Comparison of ENCODE assay signal across 11 cellular contexts in genomic region chrX:53713987-53714579, GRCh38. TPM values are rescaled to one million over a fixed set of nuclear protein-coding genes. Genes with fewer than 3 reads are reported as not detected.
A peak's percentile ranks its signal among the peaks of the same experiment; 100 is the strongest.
DNase-seq lines count a peak whose midpoint lies in the region; ATAC-seq and TF ChIP-seq lines count a peak whose summit lies in the region.
"Had no signal": no experiment of that assay in that cellular context is flagged by ENCODE, and none has a peak within 500 bp of the region (broad histone marks: within the 10 kb centered on the region; RNA-seq: fewer than 3 reads in every experiment).

No MANE protein-coding gene starts in this region.

- peak; percentile 24 for DNase-seq in mammary epithelial cell
- DNase-seq in breast epithelium (ENCODE audit: low spot score in 2 of 2), result no peak
- no peak for DNase-seq in activated T-helper 1 cell treated with anti-CD3 and anti-CD28 coated beads, Interleukin-12 subunit alpha, Interleukin-12 subunit beta, Interleukin-2, Interleukin-4 antibody, amounts not matched to agents 30 ng/mL and 10 ng/mL and 1 ng/mL, durations not matched to agents 14 hours and 24 hours and 36 hours (ENCODE audit: low spot score)
- no peak for DNase-seq in NCI-H524 (lab: John Stamatoyannopoulos, UW)
- no peak for DNase-seq in smooth muscle cell (lab: John Stamatoyannopoulos, UW; ENCODE audit: unreplicated experiment)
- DNase-seq in progenitor cell of endocrine pancreas (ENCODE audit: low spot score, unreplicated experiment), result no peak
- DNase-seq: NCI-H1105, nephron progenitor cell had no signal

- TF ChIP-seq CTCF in mammary epithelial cell (conservative IDR thresholded peaks at IDR 0.05 in 1 of 2, IDR thresholded peaks at IDR 0.05 in 1 of 2; ENCODE audit: extremely low read depth in 1 of 2, insufficient read depth in 1 of 2, low read depth in 1 of 2, low read length in 2 of 2) (no peak), breast epithelium (IDR thresholded peaks at IDR 0.05) (no peak), smooth muscle cell (IDR thresholded peaks at IDR 0.05; ENCODE audit: borderline replicate concordance, insufficient read depth, poor library complexity, severe bottlenecking) (no peak), progenitor cell of endocrine pancreas (IDR thresholded peaks at IDR 0.05; ENCODE audit: unreplicated experiment) (no peak)

- H3K27me3 Mint-ChIP-seq in activated T-helper 1 cell treated with anti-CD3 and anti-CD28 coated beads, Interleukin-12 subunit alpha, Interleukin-12 subunit beta, Interleukin-2, Interleukin-4 antibody, amounts not matched to agents 30 ng/mL and 10 ng/mL and 1 ng/mL, durations not matched to agents 14 hours and 24 hours and 36 hours (ENCODE audit: insufficient read depth), result no peaks in the 10 kb centered on the region
- no peaks in the 10 kb centered on the region for H3K27me3 Mint-ChIP-seq in progenitor cell of endocrine pancreas

- peaks cover 52% of the 10 kb centered on the region for H3K4me1 Mint-ChIP-seq in activated T-helper 1 cell treated with anti-CD3 and anti-CD28 coated beads, Interleukin-12 subunit alpha, Interleukin-12 subunit beta, Interleukin-2, Interleukin-4 antibody, amounts not matched to agents 30 ng/mL and 10 ng/mL and 1 ng/mL, durations not matched to agents 14 hours and 24 hours and 36 hours (ENCODE audit: low read depth)
- no peaks in the 10 kb centered on the region for H3K4me1 Mint-ChIP-seq in progenitor cell of endocrine pancreas (ENCODE audit: low read depth)

- peak overlapping the region; percentile 88 for H3K4me3 Mint-ChIP-seq in activated T-helper 1 cell treated with anti-CD3 and anti-CD28 coated beads, Interleukin-12 subunit alpha, Interleukin-12 subunit beta, Interleukin-2, Interleukin-4 antibody, amounts not matched to agents 30 ng/mL and 10 ng/mL and 1 ng/mL, durations not matched to agents 14 hours and 24 hours and 36 hours
- no peak overlapping the region for H3K4me3 Mint-ChIP-seq in progenitor cell of endocrine pancreas (ENCODE audit: low read depth)
- H3K4me3 Mint-ChIP-seq: nephron progenitor cell had no signal

- H3K79me2 ChIP-seq in mammary epithelial cell (ENCODE audit: insufficient read depth, low read length) (no peaks in the 10 kb centered on the region), smooth muscle cell (ENCODE audit: low read depth) (no peaks in the 10 kb centered on the region)

- dilution Hi-C loops in mammary epithelial cell (cut with HindIII; ENCODE audit: low sequenced_read_pairs), result no loop called here

- H3K27me3 ChIP-seq in mammary epithelial cell (ENCODE audit: insufficient read depth, low read length) (no peaks in the 10 kb centered on the region), breast epithelium (peaks cover 0 to 16% of the 10 kb centered on the region in 2 donors), smooth muscle cell (ENCODE audit: low read depth) (no peaks in the 10 kb centered on the region)

- WGBS in mammary epithelial cell (ENCODE audit: low coverage, missing lambda C conversion rate), result 54% methylated on average over 5 of the region's 6 CpGs
- WGBS in smooth muscle cell (ENCODE audit: low lambda C conversion rate), result 74% methylated on average over 6 of the region's 6 CpGs

- peaks cover 20% of the 10 kb centered on the region for H3K36me3 Mint-ChIP-seq in activated T-helper 1 cell treated with anti-CD3 and anti-CD28 coated beads, Interleukin-12 subunit alpha, Interleukin-12 subunit beta, Interleukin-2, Interleukin-4 antibody, amounts not matched to agents 30 ng/mL and 10 ng/mL and 1 ng/mL, durations not matched to agents 14 hours and 24 hours and 36 hours (ENCODE audit: low read depth)
- peaks cover 2% of the 10 kb centered on the region for H3K36me3 Mint-ChIP-seq in progenitor cell of endocrine pancreas (ENCODE audit: insufficient read depth)

- H3K27ac ChIP-seq in mammary epithelial cell (ENCODE audit: insufficient read depth, low read depth, low read length) (peak overlapping the region; percentile 23), breast epithelium (no peak overlapping the region), smooth muscle cell (ENCODE audit: low read depth) (no peak overlapping the region)

- CTCF ChIA-PET in mammary epithelial cell (lab: Charles Lee; ENCODE audit: low non-redundant PET), result no interaction called here

- H3K9ac ChIP-seq in mammary epithelial cell (ENCODE audit: insufficient read depth, low read length), result no peak overlapping the region
- no peak overlapping the region for H3K9ac ChIP-seq in smooth muscle cell (ENCODE audit: low read depth)

- no peaks in the 10 kb centered on the region for H4K20me1 ChIP-seq in mammary epithelial cell (ENCODE audit: insufficient read depth, low read length)
- no peaks in the 10 kb centered on the region for H4K20me1 ChIP-seq in smooth muscle cell (ENCODE audit: low read depth)

- ATAC-seq in HG03097 (IDR thresholded peaks at IDR 0.05; ENCODE audit: low FRiP score, unreplicated experiment), result peak; percentile 15
- ATAC-seq in GM21825 (IDR thresholded peaks at IDR 0.05; ENCODE audit: unreplicated experiment), result no peak
- ATAC-seq: Right ventricle myocardium inferior had no signal

- H3K9me3 Mint-ChIP-seq in activated T-helper 1 cell treated with anti-CD3 and anti-CD28 coated beads, Interleukin-12 subunit alpha, Interleukin-12 subunit beta, Interleukin-2, Interleukin-4 antibody, amounts not matched to agents 30 ng/mL and 10 ng/mL and 1 ng/mL, durations not matched to agents 14 hours and 24 hours and 36 hours, result no peaks in the 10 kb centered on the region
- H3K9me3 Mint-ChIP-seq in progenitor cell of endocrine pancreas (ENCODE audit: low read depth), result peaks cover 3% of the 10 kb centered on the region

- H3K4me3 ChIP-seq in mammary epithelial cell (replicated peaks in 1 of 3; ENCODE audit: insufficient read depth in 1 of 3, low read depth in 2 of 3, low read length in 3 of 3), result no peak overlapping the region
- peak overlapping the region in 1 of 3 donors; percentile 19 for H3K4me3 ChIP-seq in breast epithelium
- no peak overlapping the region for H3K4me3 ChIP-seq in smooth muscle cell

- no peaks in the 10 kb centered on the region for H3K36me3 ChIP-seq in mammary epithelial cell (ENCODE audit: insufficient read depth, low read length)
- no peaks in the 10 kb centered on the region for H3K36me3 ChIP-seq in breast epithelium
- H3K36me3 ChIP-seq in smooth muscle cell (ENCODE audit: low read depth), result no peaks in the 10 kb centered on the region

- TF ChIP-seq POLR2A in breast epithelium (IDR thresholded peaks at IDR 0.05), result no peak

- no peak overlapping the region for H3K4me2 ChIP-seq in mammary epithelial cell (ENCODE audit: insufficient read depth, low read depth, low read length)
- no peak overlapping the region for H3K4me2 ChIP-seq in smooth muscle cell

- H3K9me3 ChIP-seq in mammary epithelial cell (replicated peaks; ENCODE audit: insufficient read depth, low read length), result no peaks in the 10 kb centered on the region
- H3K9me3 ChIP-seq in breast epithelium, result no peaks in the 10 kb centered on the region
- no peaks in the 10 kb centered on the region for H3K9me3 ChIP-seq in smooth muscle cell (replicated peaks; ENCODE audit: low read depth)

- H3F3A ChIP-seq in smooth muscle cell (ENCODE audit: low read depth), result no peaks in the 10 kb centered on the region

- H2AFZ ChIP-seq in mammary epithelial cell (ENCODE audit: low read depth, low read length) (no peak overlapping the region), smooth muscle cell (ENCODE audit: low read depth) (no peak overlapping the region)

- peak overlapping the region; percentile 99 for H3K27ac Mint-ChIP-seq in activated T-helper 1 cell treated with anti-CD3 and anti-CD28 coated beads, Interleukin-12 subunit alpha, Interleukin-12 subunit beta, Interleukin-2, Interleukin-4 antibody, amounts not matched to agents 30 ng/mL and 10 ng/mL and 1 ng/mL, durations not matched to agents 14 hours and 24 hours and 36 hours
- no peak overlapping the region for H3K27ac Mint-ChIP-seq in progenitor cell of endocrine pancreas

- intact Hi-C loops in mammary epithelial cell (cut with micrococcal nuclease) (loop anchor here (2.0 kb wide), 1 partner anchor 27 kb away; the partner anchor contains the start of gene HUWE1), breast epithelium (cut with DNase I; ENCODE audit: low total_unique reads) (no loop called here)
- intact Hi-C loops in activated T-helper 1 cell treated with anti-CD3 and anti-CD28 coated beads, Interleukin-12 subunit alpha, Interleukin-12 subunit beta, Interleukin-2, Interleukin-4 antibody, amounts not matched to agents 30 ng/mL and 10 ng/mL and 1 ng/mL, durations not matched to agents 14 hours and 24 hours and 36 hours (cut with micrococcal nuclease), result loop anchor here (1.0 to 10.0 kb wide), 2 partner anchors 30 to 121 kb away; no protein-coding TSS in a partner anchor

- in situ Hi-C loops in mammary epithelial cell (cut with MboI; ENCODE audit: low sequenced_read_pairs in 2 of 2), result no loop called here

- H3K4me1 ChIP-seq in mammary epithelial cell (ENCODE audit: insufficient read depth, low read length) (peaks cover 40% of the 10 kb centered on the region), breast epithelium (peaks cover 0 to 10% of the 10 kb centered on the region in 2 donors), smooth muscle cell (ENCODE audit: low read depth) (no peaks in the 10 kb centered on the region)

- BruUV-seq in mammary epithelial cell (replicated peaks; lab: Mats Ljungman, UMichigan), result no TSS peak

RNA-seq across cellular contexts. Expression of gene HUWE1, which starts 27.6 kb away (rescaled TPM):
- 100 to 1,000 TPM; 169 to 235 TPM for total RNA-seq in mammary epithelial cell
- polyA plus RNA-seq in mammary epithelial cell, result 76.2 TPM
- 612 TPM for polyA minus RNA-seq in mammary epithelial cell
- 100 to 1,000 TPM in 2 of 3 donors, 10 to 100 TPM in 1; 99.7 to 122 (median 108) TPM for total RNA-seq in breast epithelium
- total RNA-seq in activated T-helper 1 cell treated with anti-CD3 and anti-CD28 coated beads, Interleukin-12 subunit alpha, Interleukin-12 subunit beta, Interleukin-2, Interleukin-4 antibody, amounts not matched to agents 30 ng/mL and 10 ng/mL and 1 ng/mL, durations not matched to agents 14 hours and 24 hours and 36 hours, result 367 and 385 TPM in 2 replicates
- 102 and 122 TPM in 2 replicates for total RNA-seq in smooth muscle cell
- 29.4 and 31.9 TPM in 2 replicates for polyA plus RNA-seq in smooth muscle cell
- total RNA-seq in progenitor cell of endocrine pancreas, result 280 and 298 TPM in 2 replicates
